ENCODE assay signal across 1 cellular context in the genomic region with DNA sequence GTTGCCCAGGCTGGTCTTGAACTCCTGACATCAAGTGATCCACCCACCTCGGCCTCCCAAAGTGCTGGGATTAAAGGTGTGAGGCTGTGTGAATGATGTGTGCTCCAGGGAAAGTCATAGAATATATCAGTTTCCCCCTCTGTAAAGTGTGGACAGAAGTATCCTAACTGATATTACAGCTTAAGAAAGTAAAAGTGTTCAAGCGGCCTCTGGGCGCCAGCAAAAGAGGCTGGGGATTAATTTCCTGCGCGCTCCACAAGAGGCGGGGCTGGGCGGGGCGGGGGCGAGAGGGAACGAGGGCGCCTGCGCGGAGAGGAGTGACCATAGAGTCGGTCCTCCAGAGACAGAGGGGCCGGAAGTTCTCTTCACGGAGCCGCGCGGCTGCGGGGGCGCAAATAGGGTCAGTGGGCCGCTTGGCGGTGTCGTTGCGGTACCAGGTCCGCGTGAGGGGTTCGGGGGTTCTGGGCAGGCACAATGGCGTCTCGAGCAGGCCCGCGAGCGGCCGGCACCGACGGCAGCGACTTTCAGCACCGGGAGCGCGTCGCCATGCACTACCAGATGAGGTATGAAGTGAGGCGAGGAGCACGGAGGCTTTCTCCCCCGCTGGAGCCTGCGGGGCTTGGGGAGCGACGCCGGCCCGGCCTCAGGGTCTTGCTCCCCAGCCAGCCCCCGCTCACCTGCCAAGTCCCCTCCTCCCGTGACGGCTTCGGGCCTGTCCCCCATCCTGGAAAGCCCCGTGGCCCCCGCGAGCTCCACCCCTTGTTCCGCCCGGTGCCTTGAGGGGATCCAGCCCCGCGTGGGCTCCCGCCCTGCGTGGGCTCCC.
TF ChIP-seq lines count a peak whose summit lies in the region.

Gene JAGN1, plus strand, starts transcription at position 362 of the 823 bp plus-strand sequence. Its CDS starts 113 bp downstream, at position 475.

TF ChIP-seq in HepG2, 621 proteins besides CTCF, POLR2A, EP300 and RAD21 (continued from another document and continues in another):
- TF ChIP-seq, protein P1, sequence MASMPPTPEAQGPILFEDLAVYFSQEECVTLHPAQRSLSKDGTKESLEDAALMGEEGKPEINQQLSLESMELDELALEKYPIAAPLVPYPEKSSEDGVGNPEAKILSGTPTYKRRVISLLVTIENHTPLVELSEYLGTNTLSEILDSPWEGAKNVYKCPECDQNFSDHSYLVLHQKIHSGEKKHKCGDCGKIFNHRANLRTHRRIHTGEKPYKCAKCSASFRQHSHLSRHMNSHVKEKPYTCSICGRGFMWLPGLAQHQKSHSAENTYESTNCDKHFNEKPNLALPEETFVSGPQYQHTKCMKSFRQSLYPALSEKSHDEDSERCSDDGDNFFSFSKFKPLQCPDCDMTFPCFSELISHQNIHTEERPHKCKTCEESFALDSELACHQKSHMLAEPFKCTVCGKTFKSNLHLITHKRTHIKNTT (CRISPR knock-in tag; IDR thresholded peaks at IDR 0.05) = 0 out of 2 replicates have a peak, but pooled peaks have one; percentile 22
- peak; percentile 88 for TF ChIP-seq SALL1 (CRISPR knock-in tag; IDR thresholded peaks at IDR 0.05)
- no peak; the same call in 1 of the 2 replicates for TF ChIP-seq ZNF878 (CRISPR knock-in tag; IDR thresholded peaks at IDR 0.05)
- no peak for TF ChIP-seq ZNF10 (CRISPR knock-in tag; IDR thresholded peaks at IDR 0.05; ENCODE audit: borderline replicate concordance, low read depth)
- TF ChIP-seq, protein P2, sequence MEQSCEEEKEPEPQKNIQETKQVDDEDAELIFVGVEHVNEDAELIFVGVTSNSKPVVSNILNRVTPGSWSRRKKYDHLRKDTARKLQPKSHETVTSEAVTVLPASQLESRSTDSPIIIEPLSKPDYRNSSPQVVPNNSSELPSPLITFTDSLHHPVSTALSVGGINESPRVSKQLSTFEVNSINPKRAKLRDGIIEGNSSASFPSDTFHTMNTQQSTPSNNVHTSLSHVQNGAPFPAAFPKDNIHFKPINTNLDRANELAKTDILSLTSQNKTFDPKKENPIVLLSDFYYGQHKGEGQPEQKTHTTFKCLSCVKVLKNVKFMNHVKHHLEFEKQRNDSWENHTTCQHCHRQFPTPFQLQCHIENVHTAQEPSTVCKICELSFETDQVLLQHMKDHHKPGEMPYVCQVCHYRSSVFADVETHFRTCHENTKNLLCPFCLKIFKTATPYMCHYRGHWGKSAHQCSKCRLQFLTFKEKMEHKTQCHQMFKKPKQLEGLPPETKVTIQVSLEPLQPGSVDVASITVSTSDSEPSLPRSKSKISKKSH (CRISPR knock-in tag; IDR thresholded peaks at IDR 0.05; ENCODE audit: borderline replicate concordance) = peak; percentile 92
- no peak for TF ChIP-seq ZNF513 (CRISPR knock-in tag; conservative IDR thresholded peaks at IDR 0.05)
- TF ChIP-seq ZNF354B (CRISPR knock-in tag; IDR thresholded peaks at IDR 0.05) = no peak
- peak; percentile 92 for TF ChIP-seq ZNF687 (CRISPR knock-in tag; IDR thresholded peaks at IDR 0.05)
- TF ChIP-seq MATR3 (CRISPR knock-in tag; IDR thresholded peaks at IDR 0.05) = no peak
- TF ChIP-seq SRSF9 (IDR thresholded peaks at IDR 0.05; ENCODE audit: borderline replicate concordance, insufficient read depth, low read depth, low read length, poor library complexity, severe bottlenecking) = no peak
- peak; percentile 45 for TF ChIP-seq JARID2 (CRISPR knock-in tag; IDR thresholded peaks at IDR 0.05; ENCODE audit: insufficient replicate concordance)
- TF ChIP-seq, protein P3, sequence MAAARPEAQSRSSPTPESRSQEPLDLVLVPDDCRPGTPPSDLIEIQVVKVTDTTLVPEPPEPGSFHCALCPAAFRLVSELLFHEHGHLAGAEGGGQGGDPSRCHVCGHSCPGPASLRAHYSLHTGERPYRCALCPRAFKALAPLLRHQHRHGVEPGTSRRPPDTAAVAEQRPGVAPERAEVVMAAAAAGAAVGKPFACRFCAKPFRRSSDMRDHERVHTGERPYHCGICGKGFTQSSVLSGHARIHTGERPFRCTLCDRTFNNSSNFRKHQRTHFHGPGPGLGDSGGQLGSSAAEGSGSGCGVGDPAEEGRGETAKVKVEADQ (CRISPR knock-in tag; IDR thresholded peaks at IDR 0.05; ENCODE audit: borderline replicate concordance) = peak; percentile 53; the same call in 1 of the 2 replicates
- no peak for TF ChIP-seq ARID2 (CRISPR knock-in tag; IDR thresholded peaks at IDR 0.05; ENCODE audit: borderline replicate concordance)
- TF ChIP-seq XRCC5 (optimal IDR thresholded peaks at IDR 0.05; ENCODE audit: low read length) = peak; percentile 57
- TF ChIP-seq, protein P4, sequence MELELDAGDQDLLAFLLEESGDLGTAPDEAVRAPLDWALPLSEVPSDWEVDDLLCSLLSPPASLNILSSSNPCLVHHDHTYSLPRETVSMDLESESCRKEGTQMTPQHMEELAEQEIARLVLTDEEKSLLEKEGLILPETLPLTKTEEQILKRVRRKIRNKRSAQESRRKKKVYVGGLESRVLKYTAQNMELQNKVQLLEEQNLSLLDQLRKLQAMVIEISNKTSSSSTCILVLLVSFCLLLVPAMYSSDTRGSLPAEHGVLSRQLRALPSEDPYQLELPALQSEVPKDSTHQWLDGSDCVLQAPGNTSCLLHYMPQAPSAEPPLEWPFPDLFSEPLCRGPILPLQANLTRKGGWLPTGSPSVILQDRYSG (CRISPR knock-in tag; IDR thresholded peaks at IDR 0.05) = peak; percentile 76; the same call in 1 of the 2 replicates
- peak; percentile 34; the same call in 1 of the 2 replicates for TF ChIP-seq MYNN (CRISPR knock-in tag; IDR thresholded peaks at IDR 0.05; ENCODE audit: low read depth)
- 0 out of 2 replicates have a peak, but pooled peaks have one; percentile 52 for TF ChIP-seq ZNF713 (CRISPR knock-in tag; IDR thresholded peaks at IDR 0.05)
- TF ChIP-seq ZBTB37 (CRISPR knock-in tag; IDR thresholded peaks at IDR 0.05) = peak; percentile 53; the same call in 1 of the 2 replicates
- 0 out of 2 replicates have a peak, but pooled peaks have one; percentile 46 for TF ChIP-seq KLF15 (CRISPR knock-in tag; IDR thresholded peaks at IDR 0.05; ENCODE audit: borderline replicate concordance)
- TF ChIP-seq SP4 (CRISPR knock-in tag; IDR thresholded peaks at IDR 0.05) = peak; percentile 72
- peak; percentile 37; the same call in 1 of the 2 replicates for TF ChIP-seq CCDC6 (CRISPR knock-in tag; IDR thresholded peaks at IDR 0.05)
- TF ChIP-seq SOX5 (CRISPR knock-in tag; IDR thresholded peaks at IDR 0.05; ENCODE audit: borderline replicate concordance) = no peak
- TF ChIP-seq, protein P5, sequence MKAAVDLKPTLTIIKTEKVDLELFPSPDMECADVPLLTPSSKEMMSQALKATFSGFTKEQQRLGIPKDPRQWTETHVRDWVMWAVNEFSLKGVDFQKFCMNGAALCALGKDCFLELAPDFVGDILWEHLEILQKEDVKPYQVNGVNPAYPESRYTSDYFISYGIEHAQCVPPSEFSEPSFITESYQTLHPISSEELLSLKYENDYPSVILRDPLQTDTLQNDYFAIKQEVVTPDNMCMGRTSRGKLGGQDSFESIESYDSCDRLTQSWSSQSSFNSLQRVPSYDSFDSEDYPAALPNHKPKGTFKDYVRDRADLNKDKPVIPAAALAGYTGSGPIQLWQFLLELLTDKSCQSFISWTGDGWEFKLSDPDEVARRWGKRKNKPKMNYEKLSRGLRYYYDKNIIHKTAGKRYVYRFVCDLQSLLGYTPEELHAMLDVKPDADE (CRISPR knock-in tag; IDR thresholded peaks at IDR 0.05) = peak; percentile 80; the same call in 1 of the 2 replicates
- TF ChIP-seq ZNF407 (CRISPR knock-in tag; IDR thresholded peaks at IDR 0.05; ENCODE audit: not compliant biosample characterization) = peak; percentile 58
